In the genomic region with DNA sequence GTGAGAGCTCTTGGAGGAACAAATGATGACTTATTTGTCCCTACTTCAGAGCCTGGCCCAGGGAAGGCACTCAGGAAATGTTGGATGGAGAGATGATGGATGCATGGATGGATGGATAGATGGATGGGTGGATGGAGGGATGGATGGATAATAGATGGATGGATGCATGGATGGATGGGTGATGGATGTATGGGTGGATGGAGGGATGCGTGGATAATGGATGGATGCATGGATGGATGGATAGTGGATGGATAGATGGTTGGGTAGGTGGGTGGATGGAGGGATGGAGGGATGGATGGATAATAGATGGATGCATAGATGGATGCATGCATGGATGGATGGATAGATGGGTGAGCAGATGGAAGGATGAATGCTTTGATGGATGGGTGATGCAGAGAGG, we compare ENCODE assay signal across 25 cellular contexts. TPM values are rescaled to one million over a fixed set of nuclear protein-coding genes. Genes with fewer than 3 reads are reported as not detected.
DNase-seq lines count a peak whose midpoint lies in the region; ATAC-seq and TF ChIP-seq lines count a peak whose summit lies in the region.
"Had no signal": no experiment of that assay in that cellular context is flagged by ENCODE, and none has a peak within 500 bp of the region (broad histone marks: within the 10 kb centered on the region; RNA-seq: fewer than 3 reads in every experiment).

No MANE protein-coding gene starts in this region.

- H3K27me3 Mint-ChIP-seq in activated CD8-positive, alpha-beta memory T cell treated with anti-CD3 and anti-CD28 coated beads, Interleukin-2, amount 10 ng/mL, durations not matched to agents 7 days and 5 days, result no peaks in the 10 kb centered on the region
- H3K27me3 Mint-ChIP-seq in T-helper 17 cell (no peaks in the 10 kb centered on the region), glutamatergic neuron (ENCODE audit: unreplicated experiment) (no peaks in the 10 kb centered on the region)
- no peaks in the 10 kb centered on the region for H3K27me3 Mint-ChIP-seq in stimulated activated naive B cell treated with anti-CD40 and anti-IgM and Interleukin-4, amounts not matched to agents 10 μg/mL and 1 μg/mL and 100 μg/mL, for 72 hours

- CTCF ChIA-PET in activated CD8-positive, alpha-beta memory T cell treated with anti-CD3 and anti-CD28 coated beads, Interleukin-2, amount 10 ng/mL, durations not matched to agents 7 days and 5 days (lab: Charles Lee), result no interaction called here

- peaks cover 57% of the 10 kb centered on the region for H3K4me1 Mint-ChIP-seq in activated CD8-positive, alpha-beta memory T cell treated with anti-CD3 and anti-CD28 coated beads, Interleukin-2, amount 10 ng/mL, durations not matched to agents 7 days and 5 days
- peaks cover 34% of the 10 kb centered on the region for H3K4me1 Mint-ChIP-seq in T-helper 17 cell
- H3K4me1 Mint-ChIP-seq in glutamatergic neuron (ENCODE audit: low read depth, unreplicated experiment), result no peaks in the 10 kb centered on the region
- H3K4me1 Mint-ChIP-seq in stimulated activated naive B cell treated with anti-CD40 and anti-IgM and Interleukin-4, amounts not matched to agents 10 μg/mL and 1 μg/mL and 100 μg/mL, for 72 hours, result peaks cover 22 to 44% of the 10 kb centered on the region in 2 donors
- H3K4me1 Mint-ChIP-seq: endodermal cell had no signal

- no peaks in the 10 kb centered on the region for H3K9me3 Mint-ChIP-seq in activated CD8-positive, alpha-beta memory T cell treated with anti-CD3 and anti-CD28 coated beads, Interleukin-2, amount 10 ng/mL, durations not matched to agents 7 days and 5 days (ENCODE audit: low read depth)
- peaks cover 2% of the 10 kb centered on the region for H3K9me3 Mint-ChIP-seq in glutamatergic neuron (ENCODE audit: unreplicated experiment)
- H3K9me3 Mint-ChIP-seq in stimulated activated naive B cell treated with anti-CD40 and anti-IgM and Interleukin-4, amounts not matched to agents 10 μg/mL and 1 μg/mL and 100 μg/mL, for 72 hours, result no peaks in the 10 kb centered on the region
- H3K9me3 Mint-ChIP-seq: endodermal cell had no signal

- DNase-seq in activated CD8-positive, alpha-beta memory T cell treated with anti-CD3 and anti-CD28 coated beads, Interleukin-2, amount 10 ng/mL, durations not matched to agents 7 days and 5 days, result no peak
- no peak for DNase-seq in activated CD8-positive, alpha-beta memory T cell treated with anti-CD3 and anti-CD28 coated beads, Interleukin-2, amount 50 U/mL, for 48 hours
- DNase-seq in T-helper 17 cell (no peak), glutamatergic neuron (no peak)
- DNase-seq in stimulated activated naive B cell treated with anti-CD40 and anti-IgM and Interleukin-4, amounts not matched to agents 10 μg/mL and 1 μg/mL and 100 μg/mL, for 72 hours, result no peak
- DNase-seq: activated CD4-positive, CD25-positive, alpha-beta regulatory T cell treated with anti-CD3 and anti-CD28 coated beads, Interleukin-2, amount 50 U/mL, for 72 hours; activated naive CD4-positive, alpha-beta T cell; activated T-cell treated with anti-CD3 and anti-CD28 coated beads, Interleukin-2, amount 50 U/mL, for 48 hours; endodermal cell; gastrocnemius medialis; HCEC 1CT; KG1; mesendoderm; NCI-H1417; NCI-H2107; NCI-H82; psoas muscle; sigmoid colon had no signal

- ATAC-seq in activated CD8-positive, alpha-beta memory T cell treated with anti-CD3 and anti-CD28 coated beads, Interleukin-2, amount 10 ng/mL, durations not matched to agents 7 days and 5 days, result no peak
- ATAC-seq in T-helper 17 cell (no peak), GM18870 (IDR thresholded peaks at IDR 0.05; ENCODE audit: unreplicated experiment) (no peak), GM21423 (IDR thresholded peaks at IDR 0.05; ENCODE audit: unreplicated experiment) (no peak), HG02885 (IDR thresholded peaks at IDR 0.05; ENCODE audit: poor library complexity, unreplicated experiment) (no peak)
- ATAC-seq in stimulated activated naive B cell treated with anti-CD40 and anti-IgM and Interleukin-4, amounts not matched to agents 10 μg/mL and 1 μg/mL and 100 μg/mL, for 72 hours (replicated peaks), result no peak
- ATAC-seq: gastrocnemius medialis, psoas muscle had no signal

- peaks cover 67% of the 10 kb centered on the region for H3K36me3 Mint-ChIP-seq in activated CD8-positive, alpha-beta memory T cell treated with anti-CD3 and anti-CD28 coated beads, Interleukin-2, amount 10 ng/mL, durations not matched to agents 7 days and 5 days
- H3K36me3 Mint-ChIP-seq in T-helper 17 cell (ENCODE audit: low read depth) (peaks cover 8% of the 10 kb centered on the region), glutamatergic neuron (ENCODE audit: unreplicated experiment) (no peaks in the 10 kb centered on the region)
- H3K36me3 Mint-ChIP-seq in stimulated activated naive B cell treated with anti-CD40 and anti-IgM and Interleukin-4, amounts not matched to agents 10 μg/mL and 1 μg/mL and 100 μg/mL, for 72 hours, result peaks cover 45 to 71% of the 10 kb centered on the region in 2 donors

- H3K9me3 ChIP-seq in T-helper 17 cell (ENCODE audit: control insufficient read depth, low read length, poor library complexity, severe bottlenecking), result no peaks in the 10 kb centered on the region
- H3K9me3 ChIP-seq: breast epithelium, gastrocnemius medialis, MG63, psoas muscle, sigmoid colon, SJSA1, tibial nerve had no signal

- peak overlapping the region; percentile 1 for H3K27ac Mint-ChIP-seq in activated CD8-positive, alpha-beta memory T cell treated with anti-CD3 and anti-CD28 coated beads, Interleukin-2, amount 10 ng/mL, durations not matched to agents 7 days and 5 days
- H3K27ac Mint-ChIP-seq in T-helper 17 cell (peak overlapping the region; percentile 0), glutamatergic neuron (ENCODE audit: unreplicated experiment) (peak overlapping the region; percentile 9)
- peak overlapping the region; percentile 2 for H3K27ac Mint-ChIP-seq in stimulated activated naive B cell treated with anti-CD40 and anti-IgM and Interleukin-4, amounts not matched to agents 10 μg/mL and 1 μg/mL and 100 μg/mL, for 72 hours
- H3K27ac Mint-ChIP-seq: endodermal cell had no signal

- TF ChIP-seq CTCF in glutamatergic neuron (IDR thresholded peaks at IDR 0.05; ENCODE audit: partially characterized antibody, unreplicated experiment), result no peak

- H3K4me3 Mint-ChIP-seq in activated CD8-positive, alpha-beta memory T cell treated with anti-CD3 and anti-CD28 coated beads, Interleukin-2, amount 10 ng/mL, durations not matched to agents 7 days and 5 days, result no peak overlapping the region
- no peak overlapping the region for H3K4me3 Mint-ChIP-seq in T-helper 17 cell
- H3K4me3 Mint-ChIP-seq in glutamatergic neuron (ENCODE audit: unreplicated experiment), result no peak overlapping the region
- no peak overlapping the region for H3K4me3 Mint-ChIP-seq in stimulated activated naive B cell treated with anti-CD40 and anti-IgM and Interleukin-4, amounts not matched to agents 10 μg/mL and 1 μg/mL and 100 μg/mL, for 72 hours
- H3K4me3 Mint-ChIP-seq: endodermal cell had no signal

RNA-seq across cellular contexts. Expression of a gene that starts 23.2 kb away (rescaled TPM):
- 10 to 100 TPM; 44.5 to 48.0 TPM for total RNA-seq in activated CD8-positive, alpha-beta memory T cell treated with anti-CD3 and anti-CD28 coated beads, Interleukin-2, amount 10 ng/mL, durations not matched to agents 7 days and 5 days
- total RNA-seq in T-helper 17 cell (10 to 100 TPM in 1 of 2 donors, 1 to 10 TPM in 1; 7.6 to 12.4 TPM), glutamatergic neuron (ENCODE audit: unreplicated experiment) (not detected)
- total RNA-seq: SJSA1 had no signal
